ENCODE assay signal across 25 cellular contexts in the genomic region with DNA sequence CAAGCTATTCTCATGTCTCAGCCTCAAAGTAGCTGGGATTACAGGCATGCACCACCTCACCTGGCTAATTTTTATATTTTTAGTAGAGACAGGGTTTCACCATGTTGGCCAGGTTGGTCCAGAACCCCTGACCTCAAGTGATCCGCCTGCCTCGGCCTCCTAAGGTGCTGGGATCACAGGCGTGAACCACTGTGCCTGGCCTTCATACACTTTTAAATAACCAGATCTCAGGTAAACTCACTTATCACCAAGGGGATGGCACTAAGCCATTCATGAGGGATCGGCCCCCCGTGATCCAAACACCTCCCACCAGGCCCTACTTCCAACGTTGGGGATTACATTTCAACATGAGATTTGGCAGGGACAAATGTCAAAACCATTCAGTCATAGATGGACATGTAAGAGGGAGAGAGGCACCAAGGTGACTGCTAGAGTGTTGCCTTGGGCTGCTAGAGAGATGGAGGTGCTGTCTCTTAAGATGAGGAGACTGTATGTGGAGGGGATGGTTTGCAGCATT.
"Had no signal": no experiment of that assay in that cellular context is flagged by ENCODE, and none has a peak within 500 bp of the region (broad histone marks: within the 10 kb centered on the region; RNA-seq: fewer than 3 reads in every experiment).

No MANE protein-coding gene starts in this region.

- H3K4me1 ChIP-seq: esophagus squamous epithelium, left ventricle myocardium inferior, right lobe of liver, stomach had no signal

- H3K9me3 ChIP-seq: esophagus squamous epithelium, heart right ventricle, left ventricle myocardium inferior, mucosa of descending colon, right lobe of liver, stomach, thyroid gland had no signal

- H3K4me3 Mint-ChIP-seq: activated naive CD4-positive, alpha-beta T cell treated with anti-CD3 and anti-CD28 coated beads, Interleukin-2, amount 50 U/mL, for 24 hours; activated naive CD8-positive, alpha-beta T cell treated with anti-CD3 and anti-CD28 coated beads, Interleukin-2, amount 50 U/mL, for 24 hours; activated T-helper 1 cell treated with anti-CD3 and anti-CD28 coated beads, Interleukin-12 subunit alpha, Interleukin-12 subunit beta, Interleukin-2, Interleukin-4 antibody, amounts not matched to agents 30 ng/mL and 10 ng/mL and 1 ng/mL, durations not matched to agents 14 hours and 24 hours and 36 hours; dendritic cell treated with granulocyte-macrophage colony-stimulating factor and Interleukin-4, amounts not matched to agents 40 ng/mL and 50 ng/mL, for 4 days; natural killer cell treated with Interleukin-12 subunit alpha and Interleukin-12 subunit beta and Interleukin-15 and Interleukin-18, amount 100 ng/mL, for 72 hours; stimulated activated naive B cell treated with anti-CD40 and anti-IgM and Interleukin-4, amounts not matched to agents 10 μg/mL and 1 μg/mL and 100 μg/mL, for 72 hours; T-cell had no signal

- H3K27me3 Mint-ChIP-seq: activated naive CD4-positive, alpha-beta T cell treated with anti-CD3 and anti-CD28 coated beads, Interleukin-2, amount 50 U/mL, for 24 hours; dendritic cell treated with granulocyte-macrophage colony-stimulating factor and Interleukin-4, amounts not matched to agents 40 ng/mL and 50 ng/mL, for 4 days; natural killer cell treated with Interleukin-12 subunit alpha and Interleukin-12 subunit beta and Interleukin-15 and Interleukin-18, amount 100 ng/mL, for 72 hours; stimulated activated naive B cell treated with anti-CD40 and anti-IgM and Interleukin-4, amounts not matched to agents 10 μg/mL and 1 μg/mL and 100 μg/mL, for 72 hours had no signal

- DNase-seq: activated CD4-positive, alpha-beta T cell treated with anti-CD3 and anti-CD28 coated beads for 4 hours; activated CD4-positive, alpha-beta T cell treated with anti-CD3 and anti-CD28 coated beads, Interleukin-2, amount 50 U/mL, for 4 hours; activated CD4-positive, CD25-positive, alpha-beta regulatory T cell; activated naive CD8-positive, alpha-beta T cell treated with anti-CD3 and anti-CD28 coated beads, Interleukin-2, amount 50 U/mL, for 24 hours; amygdala; caudate nucleus; esophagus squamous epithelium; foreskin melanocyte; heart right ventricle; left ventricle myocardium inferior; mesendoderm; mucosa of descending colon; stimulated activated CD4-positive, alpha-beta T cell treated with anti-CD3 and anti-CD28 coated beads, Interleukin-12 subunit alpha, Interleukin-12 subunit beta, amount 100 ng/mL, for 4 hours; stimulated activated CD4-positive, alpha-beta T cell treated with anti-CD3 and anti-CD28 coated beads, Interleukin-4, amount 100 ng/mL, for 24 hours; stimulated activated naive B cell treated with anti-CD40 and anti-IgM and Interleukin-4, amounts not matched to agents 10 μg/mL and 1 μg/mL and 100 μg/mL, for 72 hours; stomach; thyroid gland had no signal

- H3K36me3 Mint-ChIP-seq: activated naive CD4-positive, alpha-beta T cell treated with anti-CD3 and anti-CD28 coated beads, Interleukin-2, amount 50 U/mL, for 24 hours; natural killer cell treated with Interleukin-12 subunit alpha and Interleukin-12 subunit beta and Interleukin-15 and Interleukin-18, amount 100 ng/mL, for 72 hours; stimulated activated naive B cell treated with anti-CD40 and anti-IgM and Interleukin-4, amounts not matched to agents 10 μg/mL and 1 μg/mL and 100 μg/mL, for 72 hours; T-cell had no signal

- H3K27ac ChIP-seq: esophagus squamous epithelium, heart right ventricle, left ventricle myocardium inferior, right lobe of liver, skin epidermis, stomach had no signal

- ATAC-seq: activated naive CD8-positive, alpha-beta T cell treated with anti-CD3 and anti-CD28 coated beads, Interleukin-2, amount 50 U/mL, for 24 hours; heart right ventricle; mucosa of descending colon; natural killer cell treated with Interleukin-12 subunit alpha and Interleukin-12 subunit beta and Interleukin-15 and Interleukin-18, amount 100 ng/mL, for 72 hours; right lobe of liver; stimulated activated naive B cell treated with anti-CD40 and anti-IgM and Interleukin-4, amounts not matched to agents 10 μg/mL and 1 μg/mL and 100 μg/mL, for 72 hours; T-cell had no signal

- H3K36me3 ChIP-seq: esophagus squamous epithelium, heart right ventricle, left ventricle myocardium inferior, right lobe of liver, stomach, thyroid gland had no signal

- H3K27me3 ChIP-seq: esophagus squamous epithelium, heart right ventricle, right lobe of liver, stomach, thyroid gland had no signal

- H3K4me3 ChIP-seq: esophagus squamous epithelium, heart right ventricle, left ventricle myocardium inferior, lung, mucosa of descending colon, right lobe of liver, skin epidermis, stomach, thyroid gland had no signal

- H3K9me3 Mint-ChIP-seq: activated naive CD4-positive, alpha-beta T cell treated with anti-CD3 and anti-CD28 coated beads, Interleukin-2, amount 50 U/mL, for 24 hours; activated naive CD8-positive, alpha-beta T cell treated with anti-CD3 and anti-CD28 coated beads, Interleukin-2, amount 50 U/mL, for 24 hours; activated T-helper 1 cell treated with anti-CD3 and anti-CD28 coated beads, Interleukin-12 subunit alpha, Interleukin-12 subunit beta, Interleukin-2, Interleukin-4 antibody, amounts not matched to agents 30 ng/mL and 10 ng/mL and 1 ng/mL, durations not matched to agents 14 hours and 24 hours and 36 hours; dendritic cell treated with granulocyte-macrophage colony-stimulating factor and Interleukin-4, amounts not matched to agents 40 ng/mL and 50 ng/mL, for 4 days; natural killer cell treated with Interleukin-12 subunit alpha and Interleukin-12 subunit beta and Interleukin-15 and Interleukin-18, amount 100 ng/mL, for 72 hours; stimulated activated naive B cell treated with anti-CD40 and anti-IgM and Interleukin-4, amounts not matched to agents 10 μg/mL and 1 μg/mL and 100 μg/mL, for 72 hours; T-cell had no signal

- H3K27ac Mint-ChIP-seq: activated naive CD4-positive, alpha-beta T cell treated with anti-CD3 and anti-CD28 coated beads, Interleukin-2, amount 50 U/mL, for 24 hours; activated naive CD8-positive, alpha-beta T cell treated with anti-CD3 and anti-CD28 coated beads, Interleukin-2, amount 50 U/mL, for 24 hours; dendritic cell treated with granulocyte-macrophage colony-stimulating factor and Interleukin-4, amounts not matched to agents 40 ng/mL and 50 ng/mL, for 4 days; natural killer cell treated with Interleukin-12 subunit alpha and Interleukin-12 subunit beta and Interleukin-15 and Interleukin-18, amount 100 ng/mL, for 72 hours; stimulated activated naive B cell treated with anti-CD40 and anti-IgM and Interleukin-4, amounts not matched to agents 10 μg/mL and 1 μg/mL and 100 μg/mL, for 72 hours; T-cell had no signal
